Comparison of ENCODE assay signal across 15 cellular contexts in the genomic region with DNA sequence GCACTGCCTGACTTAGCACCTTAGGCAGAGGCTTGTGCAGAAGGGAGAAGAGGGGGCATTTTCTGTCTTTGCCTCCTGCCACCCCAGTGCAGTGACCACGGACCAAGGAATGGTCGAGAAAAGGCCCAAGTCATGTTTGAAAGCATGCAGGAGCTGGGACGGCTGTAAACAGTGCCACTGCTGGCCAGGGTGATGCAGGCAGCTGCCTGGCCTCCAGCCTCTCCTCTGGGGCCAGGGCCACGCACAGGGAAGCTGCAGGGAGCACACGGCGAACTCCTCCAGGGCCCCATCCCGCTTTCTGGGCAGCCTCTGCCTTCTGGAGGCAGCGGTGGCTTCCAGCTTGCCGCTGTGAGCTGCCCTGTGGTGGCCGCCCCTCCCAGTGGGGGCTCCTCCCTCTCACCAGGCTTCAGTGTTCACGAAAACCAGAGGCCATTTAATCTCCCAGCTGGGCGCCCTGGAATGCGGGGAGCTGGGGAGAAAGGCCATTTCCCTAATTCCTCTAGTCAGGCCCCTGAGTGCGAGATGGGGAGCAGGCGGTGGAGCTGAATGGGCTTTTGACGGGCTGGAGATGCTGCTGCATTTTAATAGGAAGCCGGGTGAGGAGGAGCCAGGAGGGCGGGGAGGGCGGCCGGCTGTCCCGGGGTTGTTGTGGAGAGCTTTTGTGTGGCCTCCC. TPM values are rescaled to one million over a fixed set of nuclear protein-coding genes. Genes with fewer than 3 reads are reported as not detected.
A peak's percentile ranks its signal among the peaks of the same experiment; 100 is the strongest.
DNase-seq lines count a peak whose midpoint lies in the region; ATAC-seq and TF ChIP-seq lines count a peak whose summit lies in the region.
"Had no signal": no experiment of that assay in that cellular context is flagged by ENCODE, and none has a peak within 500 bp of the region (broad histone marks: within the 10 kb centered on the region; RNA-seq: fewer than 3 reads in every experiment).

No MANE protein-coding gene starts in this region.

- no peak overlapping the region for H3K4me3 ChIP-seq in fibroblast of villous mesenchyme (ENCODE audit: low read depth, low read length)
- H3K4me3 ChIP-seq: heart left ventricle, spleen had no signal

- H3K4me3 Mint-ChIP-seq in T-helper 17 cell (no peak overlapping the region), nephron (peak overlapping the region in 1 of 3 experiments; percentile 49)
- no peak overlapping the region for H3K4me3 Mint-ChIP-seq in CD4-positive, alpha-beta T cell
- H3K4me3 Mint-ChIP-seq: activated naive CD8-positive, alpha-beta T cell had no signal

- ATAC-seq in T-helper 17 cell = no peak
- ATAC-seq in CD4-positive, alpha-beta T cell (ENCODE audit: poor library complexity) = no peak

- POLR2A ChIA-PET in CD4-positive, alpha-beta T cell (lab: Charles Lee) = no interaction called here

- H3K27me3 Mint-ChIP-seq in T-helper 17 cell (no peaks in the 10 kb centered on the region), nephron (ENCODE audit: low read depth) (peaks cover 7% of the 10 kb centered on the region)
- H3K27me3 Mint-ChIP-seq in CD4-positive, alpha-beta T cell = no peaks in the 10 kb centered on the region
- H3K27me3 Mint-ChIP-seq: activated naive CD8-positive, alpha-beta T cell had no signal

- H3K36me3 Mint-ChIP-seq in T-helper 17 cell (ENCODE audit: low read depth) = no peaks in the 10 kb centered on the region
- peaks cover 14% of the 10 kb centered on the region for H3K36me3 Mint-ChIP-seq in nephron (ENCODE audit: low read depth)
- no peaks in the 10 kb centered on the region for H3K36me3 Mint-ChIP-seq in CD4-positive, alpha-beta T cell (ENCODE audit: low read depth)

- intact Hi-C loops in CD4-positive, alpha-beta T cell (cut with DNase I, micrococcal nuclease) = no loop called here

- DNase-seq in Ammon's horn (ENCODE audit: low spot score) = peak; percentile 96
- no peak for DNase-seq in T-helper 17 cell
- peak; percentile 44 for DNase-seq in fibroblast of villous mesenchyme (ENCODE audit: low read depth)
- no peak for DNase-seq in activated CD4-positive, CD25-positive, alpha-beta regulatory T cell (lab: John Stamatoyannopoulos, UW)
- DNase-seq in AML-193 (lab: John Stamatoyannopoulos, UW) = no peak
- DNase-seq in NCI-H526 treated with DMSO at 0.1 percent for 48 hours (lab: John Stamatoyannopoulos, UW) = no peak
- no peak for DNase-seq in CD4-positive, alpha-beta T cell
- DNase-seq: DMS79 treated with DMSO at 0.1 percent for 48 hours; effector memory CD4-positive, alpha-beta T cell; NCI-H2171; spleen had no signal

- H3K27me3 ChIP-seq in CD4-positive, alpha-beta T cell (ENCODE audit: control insufficient read depth, insufficient read depth, low read length) = no peaks in the 10 kb centered on the region
- H3K27me3 ChIP-seq: heart left ventricle, spleen had no signal

- peak overlapping the region; percentile 51 for H3K27ac Mint-ChIP-seq in T-helper 17 cell
- H3K27ac Mint-ChIP-seq in nephron = peak overlapping the region in 2 of 3 experiments; percentile 25 to 54
- H3K27ac Mint-ChIP-seq in CD4-positive, alpha-beta T cell = no peak overlapping the region
- H3K27ac Mint-ChIP-seq: activated naive CD8-positive, alpha-beta T cell had no signal

- no peaks in the 10 kb centered on the region for H3K9me3 Mint-ChIP-seq in nephron
- no peaks in the 10 kb centered on the region for H3K9me3 Mint-ChIP-seq in CD4-positive, alpha-beta T cell

- no peaks in the 10 kb centered on the region for H3K9me3 ChIP-seq in T-helper 17 cell (ENCODE audit: control insufficient read depth, low read length, poor library complexity, severe bottlenecking)
- H3K9me3 ChIP-seq in CD4-positive, alpha-beta T cell (ENCODE audit: control insufficient read depth, low read length) = no peaks in the 10 kb centered on the region
- H3K9me3 ChIP-seq: heart left ventricle, spleen had no signal

- TF ChIP-seq CTCF in fibroblast of villous mesenchyme (IDR thresholded peaks at IDR 0.05; ENCODE audit: insufficient read depth, low read depth, low read length) (no peak), nephron (IDR thresholded peaks at IDR 0.05; ENCODE audit: unreplicated experiment in 3 of 3) (no peak)
- no peak for TF ChIP-seq CTCF in CD4-positive, alpha-beta T cell (IDR thresholded peaks at IDR 0.05)

- H3K27ac ChIP-seq in CD4-positive, alpha-beta T cell (ENCODE audit: low read depth, low read length) = no peak overlapping the region
- H3K27ac ChIP-seq: spleen had no signal

- peaks cover 5% of the 10 kb centered on the region for H3K4me1 Mint-ChIP-seq in T-helper 17 cell
- H3K4me1 Mint-ChIP-seq in nephron = peaks cover 59% of the 10 kb centered on the region
- no peaks in the 10 kb centered on the region for H3K4me1 Mint-ChIP-seq in CD4-positive, alpha-beta T cell (ENCODE audit: low read depth)

- CTCF ChIA-PET in CD4-positive, alpha-beta T cell (lab: Charles Lee) = no interaction called here

RNA-seq across cellular contexts. Expression of gene DNAI2, which starts 28.8 kb away (rescaled TPM):
- total RNA-seq in T-helper 17 cell = 1 to 10 TPM; 4.1 to 4.2 TPM
- total RNA-seq in fibroblast of villous mesenchyme = not detected in 2 replicates
- total RNA-seq in CD4-positive, alpha-beta T cell = 1 to 10 TPM in 1 of 2 experiments, under 1 TPM in 1; 0.66 to 1.2 TPM
- total RNA-seq: heart left ventricle, M059J had no signal

RNA-seq across cellular contexts. Expression of gene TTYH2, which starts 31.9 kb away (rescaled TPM):
- total RNA-seq in T-helper 17 cell (10 to 100 TPM; 19.8 to 23.2 TPM), fibroblast of villous mesenchyme (1.3 TPM in 2 replicates)
- 1 to 10 TPM; 4.4 to 5.4 TPM for total RNA-seq in CD4-positive, alpha-beta T cell

RNA-seq across cellular contexts. Expression of gene RPL38, which starts 41.8 kb away (rescaled TPM):
- total RNA-seq in T-helper 17 cell (1,000 to 10,000 TPM; 1,542 to 1,684 TPM), fibroblast of villous mesenchyme (649 and 860 TPM in 2 replicates)
- total RNA-seq in CD4-positive, alpha-beta T cell = 1,000 to 10,000 TPM; 2,305 to 2,531 TPM

Comparison
In these comparisons a context has a peak if more than half of its experiments do, and no peak if none do; other contexts are left out.
1. DNase-seq: peak in Ammon's horn (single experiment) and fibroblast of villous mesenchyme (single experiment); none in T-helper 17 cell (0 of 3), activated CD4-positive, CD25-positive, alpha-beta regulatory T cell (0 of 4), AML-193 (0 of 2), NCI-H526 treated with DMSO at 0.1 percent for 48 hours (single experiment) and CD4-positive, alpha-beta T cell (0 of 10).